In the genomic region with DNA sequence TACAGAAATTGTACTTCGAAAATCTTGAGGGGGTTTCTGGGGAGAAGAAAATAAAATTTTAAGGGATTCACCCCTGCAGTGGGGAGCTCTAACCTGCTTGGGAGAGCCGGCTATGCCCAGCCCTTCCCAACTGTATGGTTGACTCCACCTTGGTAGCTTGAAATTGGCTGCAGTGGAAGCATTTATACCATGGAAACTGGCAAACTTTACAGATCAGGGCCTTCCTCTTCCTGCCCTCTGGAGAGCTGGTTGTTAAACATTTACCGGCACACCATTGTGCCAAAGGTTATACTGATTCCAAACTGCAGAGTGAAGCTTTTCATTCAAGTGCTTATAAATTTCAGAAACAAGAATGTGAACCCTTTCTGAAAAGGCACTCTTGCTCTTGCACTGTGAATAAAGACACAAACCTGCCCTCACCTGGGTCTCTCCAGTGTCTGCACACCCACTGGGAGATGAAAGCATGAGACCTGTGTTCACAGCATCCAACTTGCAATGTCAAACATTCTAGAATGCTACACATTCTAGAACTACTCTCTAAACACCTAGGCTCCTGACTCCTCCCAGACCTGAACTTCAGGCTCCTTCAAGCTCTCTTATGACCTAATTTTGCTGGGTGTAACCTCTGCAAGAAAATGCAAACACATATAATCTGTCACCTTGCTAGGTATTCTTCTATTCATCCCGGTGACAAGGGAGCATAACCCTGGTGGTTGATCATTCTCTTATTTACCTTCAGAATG, we compare ENCODE assay signal across 18 cellular contexts. TPM values are rescaled to one million over a fixed set of nuclear protein-coding genes. Genes with fewer than 3 reads are reported as not detected.
DNase-seq lines count a peak whose midpoint lies in the region; ATAC-seq, FAIRE-seq and TF ChIP-seq lines count a peak whose summit lies in the region.
"Had no signal": no experiment of that assay in that cellular context is flagged by ENCODE, and none has a peak within 500 bp of the region (broad histone marks: within the 10 kb centered on the region; RNA-seq: fewer than 3 reads in every experiment).

No MANE protein-coding gene starts in this region.

- H3K9me3 ChIP-seq in CD4-positive, alpha-beta T cell (ENCODE audit: control insufficient read depth, low read length): no peaks in the 10 kb centered on the region
- H3K9me3 ChIP-seq in colonic mucosa: no peaks in the 10 kb centered on the region
- H3K9me3 ChIP-seq in kidney (ENCODE audit: control insufficient read depth in 1 of 2, low read length in 2 of 2): no peaks in the 10 kb centered on the region

- intact Hi-C loops in CD4-positive, alpha-beta T cell (cut with DNase I, micrococcal nuclease): no loop called here
- intact Hi-C loops in colonic mucosa (cut with DNase I): no loop called here
- intact Hi-C loops in kidney (cut with DNase I): no loop called here

- H3K9me3 Mint-ChIP-seq in CD4-positive, alpha-beta T cell: no peaks in the 10 kb centered on the region
- H3K9me3 Mint-ChIP-seq: activated CD8-positive, alpha-beta T cell treated with anti-CD3 and anti-CD28 coated beads for 36 hours; activated T-helper 2 cell treated with anti-CD3 and anti-CD28 coated beads, Interferon-gamma antibody, Interleukin-2, Interleukin-4, amounts not matched to agents 10 μg/mL and 5 μg/mL and 100 μg/mL, durations not matched to agents 14 hours and 24 hours and 36 hours had no signal

- no peak overlapping the region for H3K4me3 Mint-ChIP-seq in CD4-positive, alpha-beta T cell
- H3K4me3 Mint-ChIP-seq: activated CD8-positive, alpha-beta T cell treated with anti-CD3 and anti-CD28 coated beads for 36 hours had no signal

- H3K9ac ChIP-seq in colonic mucosa (ENCODE audit: low read depth in 2 of 2, low read length in 2 of 2): peak overlapping the region in 1 of 2 donors; percentile 71
- peak overlapping the region; percentile 24 to 53 for H3K9ac ChIP-seq in kidney (ENCODE audit: low read length in 2 of 2)

- H3K36me3 Mint-ChIP-seq in CD4-positive, alpha-beta T cell (ENCODE audit: low read depth): no peaks in the 10 kb centered on the region

- POLR2A ChIA-PET in CD4-positive, alpha-beta T cell (lab: Charles Lee): no interaction called here

- no peak for FAIRE-seq in kidney (lab: Jason Lieb, UNC)
- FAIRE-seq: astrocyte, GM18507, HTR-8/SVneo, TTC549 had no signal

- H3K4me3 ChIP-seq in colonic mucosa (no peak overlapping the region), kidney (ENCODE audit: low read length in 2 of 2) (peak overlapping the region; percentile 7 to 18)

- ATAC-seq in CD4-positive, alpha-beta T cell (ENCODE audit: poor library complexity): no peak
- ATAC-seq in GM21367 (IDR thresholded peaks at IDR 0.05; ENCODE audit: unreplicated experiment): no peak
- ATAC-seq: activated CD8-positive, alpha-beta T cell treated with anti-CD3 and anti-CD28 coated beads for 36 hours had no signal

- no peaks in the 10 kb centered on the region for H3K27me3 Mint-ChIP-seq in CD4-positive, alpha-beta T cell
- H3K27me3 Mint-ChIP-seq: activated CD8-positive, alpha-beta T cell treated with anti-CD3 and anti-CD28 coated beads for 36 hours had no signal

- no peak overlapping the region for H3K27ac ChIP-seq in CD4-positive, alpha-beta T cell (ENCODE audit: low read depth, low read length)
- H3K27ac ChIP-seq in colonic mucosa (peak overlapping the region; percentile 84), kidney (ENCODE audit: low read depth in 2 of 2, low read length in 2 of 2) (peak overlapping the region; percentile 73 to 86)

- no peak for DNase-seq in CD4-positive, alpha-beta T cell
- DNase-seq in colonic mucosa (peak; percentile 79), kidney (no peak), renal cortical epithelial cell (ENCODE audit: low read depth) (peak; percentile 94), amniotic stem cell (lab: John Stamatoyannopoulos, UW) (no peak), NCI-H2196 treated with DMSO at 0.1 percent for 48 hours (lab: John Stamatoyannopoulos, UW; ENCODE audit: unreplicated experiment) (no peak), nucleus accumbens (lab: John Stamatoyannopoulos, UW) (no peak)
- DNase-seq: activated CD8-positive, alpha-beta T cell treated with anti-CD3 and anti-CD28 coated beads for 36 hours; effector CD4-positive, alpha-beta T cell; foreskin melanocyte; stimulated activated CD8-positive, alpha-beta memory T cell treated with anti-CD3 and anti-CD28 coated beads, Interleukin-4, amount 100 ng/mL, for 48 hours had no signal

- no peaks in the 10 kb centered on the region for H3K27me3 ChIP-seq in CD4-positive, alpha-beta T cell (ENCODE audit: control insufficient read depth, insufficient read depth, low read length)
- no peaks in the 10 kb centered on the region for H3K27me3 ChIP-seq in colonic mucosa

- H3K4me1 Mint-ChIP-seq in CD4-positive, alpha-beta T cell (ENCODE audit: low read depth): peaks cover 6% of the 10 kb centered on the region

- CTCF ChIA-PET in CD4-positive, alpha-beta T cell (lab: Charles Lee): no interaction called here

- H3K36me3 ChIP-seq in colonic mucosa (no peaks in the 10 kb centered on the region), kidney (ENCODE audit: control insufficient read depth in 1 of 2, insufficient read depth in 2 of 2, low read length in 2 of 2) (no peaks in the 10 kb centered on the region)

- H3K27ac Mint-ChIP-seq in CD4-positive, alpha-beta T cell: peak overlapping the region; percentile 16
- H3K27ac Mint-ChIP-seq: activated CD8-positive, alpha-beta T cell treated with anti-CD3 and anti-CD28 coated beads for 36 hours; activated T-helper 2 cell treated with anti-CD3 and anti-CD28 coated beads, Interferon-gamma antibody, Interleukin-2, Interleukin-4, amounts not matched to agents 10 μg/mL and 5 μg/mL and 100 μg/mL, durations not matched to agents 14 hours and 24 hours and 36 hours; progenitor cell of endocrine pancreas had no signal

- H3K4me1 ChIP-seq in colonic mucosa (peaks cover 20% of the 10 kb centered on the region), kidney (ENCODE audit: control insufficient read depth in 1 of 2, insufficient read depth in 1 of 2, low read depth in 1 of 2, low read length in 2 of 2) (peaks cover 27 to 28% of the 10 kb centered on the region in 2 donors)

- TF ChIP-seq CTCF in CD4-positive, alpha-beta T cell (IDR thresholded peaks at IDR 0.05): no peak
- TF ChIP-seq CTCF in colonic mucosa (IDR thresholded peaks at IDR 0.05) (no peak), kidney (IDR thresholded peaks at IDR 0.05; ENCODE audit: borderline replicate concordance, extremely low read depth, insufficient read depth) (no peak)

RNA-seq across cellular contexts. Expression of gene ABLIM1, which starts 44.7 kb away (rescaled TPM):
- 100 to 1,000 TPM; 217 to 224 TPM for total RNA-seq in CD4-positive, alpha-beta T cell
- total RNA-seq in colonic mucosa (100 to 1,000 TPM; 118 to 131 TPM), kidney (158 TPM), renal cortical epithelial cell (31.1 and 77.4 TPM in 2 replicates)
- 32.3 TPM for polyA plus RNA-seq in kidney (ENCODE audit: insufficient read depth, low read depth, low replicate concordance)

Comparison
In these comparisons a context has a peak if more than half of its experiments do, and no peak if none do; other contexts are left out.
1. DNase-seq: peak in colonic mucosa (single experiment) and renal cortical epithelial cell (single experiment); none in CD4-positive, alpha-beta T cell (0 of 10), kidney (single experiment), amniotic stem cell (single experiment), NCI-H2196 treated with DMSO at 0.1 percent for 48 hours (single experiment) and nucleus accumbens (0 of 56).